Comparison of ENCODE assay signal across 11 cellular contexts in genomic region chr1:110555807-110556470, GRCh38. TPM values are rescaled to one million over a fixed set of nuclear protein-coding genes. Genes with fewer than 3 reads are reported as not detected.
DNase-seq lines count a peak whose midpoint lies in the region; ATAC-seq and TF ChIP-seq lines count a peak whose summit lies in the region.
"Had no signal": no experiment of that assay in that cellular context is flagged by ENCODE, and none has a peak within 500 bp of the region (broad histone marks: within the 10 kb centered on the region; RNA-seq: fewer than 3 reads in every experiment).

No MANE protein-coding gene starts in this region.

- no peak for TF ChIP-seq POLR2A in esophagus muscularis mucosa (IDR thresholded peaks at IDR 0.05; ENCODE audit: low read depth)

- WGBS in esophagus muscularis mucosa: 57% methylated on average over 7 of the region's 11 CpGs

- no peak for DNase-seq in stimulated activated naive CD8-positive, alpha-beta T cell treated with anti-CD3 and anti-CD28 coated beads, Interleukin-15, amount 100 ng/mL, for 72 hours
- DNase-seq in stimulated activated naive CD8-positive, alpha-beta T cell treated with anti-CD3 and anti-CD28 coated beads, Interleukin-15, Interleukin-2, amounts not matched to agents 100 U/mL and 50 U/mL, for 24 hours: no peak
- no peak for DNase-seq in esophagus muscularis mucosa (ENCODE audit: extremely low spot score)
- no peak for DNase-seq in nephron progenitor cell
- no peak for DNase-seq in mesenteric fat pad (ENCODE audit: low spot score)
- no peak for DNase-seq in stimulated activated CD4-positive, alpha-beta T cell treated with anti-CD3 and anti-CD28 coated beads, Interleukin-4, amount 100 ng/mL, for 24 hours

- H3K4me3 ChIP-seq in esophagus muscularis mucosa: peak overlapping the region; percentile 46 to 64 (median 52)

- peak overlapping the region; percentile 25 to 70 (median 52) for H3K27ac ChIP-seq in esophagus muscularis mucosa (replicated peaks in 1 of 4)

- H3K36me3 ChIP-seq in esophagus muscularis mucosa: no peaks in the 10 kb centered on the region

- peak; percentile 10 for ATAC-seq in stimulated activated naive CD8-positive, alpha-beta T cell treated with anti-CD3 and anti-CD28 coated beads, Interleukin-15, amount 100 ng/mL, for 72 hours
- ATAC-seq in stimulated activated naive CD8-positive, alpha-beta T cell treated with anti-CD3 and anti-CD28 coated beads, Interleukin-15, Interleukin-2, amounts not matched to agents 100 U/mL and 50 U/mL, for 24 hours: no peak
- ATAC-seq in GM21786 (IDR thresholded peaks at IDR 0.05; ENCODE audit: unreplicated experiment) (no peak), HG02759 (IDR thresholded peaks at IDR 0.05; ENCODE audit: unreplicated experiment) (no peak)

- H3K27me3 ChIP-seq in esophagus muscularis mucosa: peaks cover 0 to 41% (median 2%) of the 10 kb centered on the region in 4 donors

- intact Hi-C loops in esophagus muscularis mucosa (cut with DNase I): loop anchor here (2.0 to 10.0 kb wide), 2 partner anchors 59 to 229 kb away; no protein-coding TSS in a partner anchor

- no peaks in the 10 kb centered on the region for H3K9me3 ChIP-seq in esophagus muscularis mucosa

- peaks cover 6 to 20% (median 16%) of the 10 kb centered on the region in 4 donors for H3K4me1 ChIP-seq in esophagus muscularis mucosa

- TF ChIP-seq CTCF in esophagus muscularis mucosa (IDR thresholded peaks at IDR 0.05) (no peak), nephron progenitor cell (IDR thresholded peaks at IDR 0.05) (no peak)

- peak overlapping the region in 1 of 2 donors; percentile 47 for H3K4me3 Mint-ChIP-seq in stimulated activated naive CD8-positive, alpha-beta T cell treated with anti-CD3 and anti-CD28 coated beads, Interleukin-15, amount 100 ng/mL, for 72 hours
- peak overlapping the region; percentile 47 for H3K4me3 Mint-ChIP-seq in nephron progenitor cell

- no peak overlapping the region for H3K27ac Mint-ChIP-seq in stimulated activated naive CD8-positive, alpha-beta T cell treated with anti-CD3 and anti-CD28 coated beads, Interleukin-15, amount 100 ng/mL, for 72 hours
- no peak overlapping the region for H3K27ac Mint-ChIP-seq in nephron progenitor cell
- H3K27ac Mint-ChIP-seq: dendritic cell treated with granulocyte-macrophage colony-stimulating factor and Interleukin-4, amounts not matched to agents 40 ng/mL and 50 ng/mL, for 4 days had no signal

- no peak for TF ChIP-seq EP300 in esophagus muscularis mucosa (IDR thresholded peaks at IDR 0.05)

- no peaks in the 10 kb centered on the region for H3K9me3 Mint-ChIP-seq in stimulated activated naive CD8-positive, alpha-beta T cell treated with anti-CD3 and anti-CD28 coated beads, Interleukin-15, amount 100 ng/mL, for 72 hours
- no peaks in the 10 kb centered on the region for H3K9me3 Mint-ChIP-seq in nephron progenitor cell
- H3K9me3 Mint-ChIP-seq: dendritic cell treated with granulocyte-macrophage colony-stimulating factor and Interleukin-4, amounts not matched to agents 40 ng/mL and 50 ng/mL, for 4 days had no signal

- H3K4me1 Mint-ChIP-seq in stimulated activated naive CD8-positive, alpha-beta T cell treated with anti-CD3 and anti-CD28 coated beads, Interleukin-15, amount 100 ng/mL, for 72 hours: no peaks in the 10 kb centered on the region
- H3K4me1 Mint-ChIP-seq in nephron progenitor cell: peaks cover 19% of the 10 kb centered on the region

- H3K27me3 Mint-ChIP-seq in stimulated activated naive CD8-positive, alpha-beta T cell treated with anti-CD3 and anti-CD28 coated beads, Interleukin-15, amount 100 ng/mL, for 72 hours: peaks cover 81% of the 10 kb centered on the region
- peaks cover 84% of the 10 kb centered on the region for H3K27me3 Mint-ChIP-seq in nephron progenitor cell (ENCODE audit: low read depth, poor library complexity)

- no peaks in the 10 kb centered on the region for H3K36me3 Mint-ChIP-seq in nephron progenitor cell (ENCODE audit: low read depth)

RNA-seq across cellular contexts. Expression of gene KCNA10, which starts 37.0 kb away (rescaled TPM):
- total RNA-seq in esophagus muscularis mucosa (under 1 TPM in 1 of 4 donors, not detected in 3; 0.23 TPM), mesenteric fat pad (not detected)
- total RNA-seq: LHCN-M2, posterior vena cava had no signal

RNA-seq across cellular contexts. Expression of gene KCNA2, which starts 50.2 kb away (rescaled TPM):
- 1 to 10 TPM; 1.7 to 4.3 (median 2.7) TPM for total RNA-seq in esophagus muscularis mucosa
- total RNA-seq in mesenteric fat pad: 1.5 TPM
- total RNA-seq: LHCN-M2 had no signal
